In genomic region chr9:132175431-132175830, GRCh38 we compare ENCODE assay signal across 32 cellular contexts. TPM values are rescaled to one million over a fixed set of nuclear protein-coding genes. Genes with fewer than 3 reads are reported as not detected.
"Had no signal": no experiment of that assay in that cellular context is flagged by ENCODE, and none has a peak within 500 bp of the region (broad histone marks: within the 10 kb centered on the region; RNA-seq: fewer than 3 reads in every experiment).

No MANE protein-coding gene starts in this region.

- H3K27me3 ChIP-seq: colonic mucosa, ovary, upper lobe of left lung, vagina had no signal

- H3K4me1 ChIP-seq: colonic mucosa, gastroesophageal sphincter, prostate gland, sigmoid colon, upper lobe of left lung, vagina had no signal

- H3K36me3 Mint-ChIP-seq: activated CD8-positive, alpha-beta memory T cell treated with anti-CD3 and anti-CD28 coated beads, Interleukin-2, amount 10 ng/mL, durations not matched to agents 7 days and 5 days; stimulated activated memory B cell treated with anti-CD40 and anti-IgM and Interleukin-4, amounts not matched to agents 10 μg/mL and 1 μg/mL and 100 μg/mL, for 72 hours; WTC11 had no signal

- H3K9me3 ChIP-seq: colonic mucosa, gastroesophageal sphincter, ovary, prostate gland, sigmoid colon, upper lobe of left lung, vagina had no signal

- H3K9me3 Mint-ChIP-seq: activated CD4-positive, alpha-beta T cell treated with anti-CD3 and anti-CD28 coated beads, Interleukin-2, amount 10 ng/mL, durations not matched to agents 7 days and 5 days; activated CD8-positive, alpha-beta T cell treated with anti-CD3 and anti-CD28 coated beads for 36 hours; activated naive CD4-positive, alpha-beta T cell treated with anti-CD3 and anti-CD28 coated beads, Interleukin-2, amount 50 U/mL, for 72 hours; activated T-cell treated with anti-CD3 and anti-CD28 coated beads, Interleukin-2, amount 50 U/mL, for 72 hours; immature natural killer cell; stimulated activated naive CD8-positive, alpha-beta T cell treated with anti-CD3 and anti-CD28 coated beads, Interleukin-15, amount 100 ng/mL, for 72 hours; WTC11 had no signal

- H3K4me3 ChIP-seq: colonic mucosa, gastroesophageal sphincter, ovary, prostate gland, sigmoid colon, smooth muscle cell, upper lobe of left lung, vagina had no signal

- FAIRE-seq: kidney had no signal

- H3K4me3 Mint-ChIP-seq: activated CD4-positive, alpha-beta T cell treated with anti-CD3 and anti-CD28 coated beads, Interleukin-2, amount 10 ng/mL, durations not matched to agents 7 days and 5 days; activated CD8-positive, alpha-beta memory T cell treated with anti-CD3 and anti-CD28 coated beads, Interleukin-2, amount 10 ng/mL, durations not matched to agents 7 days and 5 days; activated CD8-positive, alpha-beta T cell treated with anti-CD3 and anti-CD28 coated beads for 36 hours; activated T-cell treated with anti-CD3 and anti-CD28 coated beads, Interleukin-2, amount 50 U/mL, for 72 hours; immature natural killer cell; nephron; stimulated activated memory B cell treated with anti-CD40 and anti-IgM and Interleukin-4, amounts not matched to agents 10 μg/mL and 1 μg/mL and 100 μg/mL, for 72 hours; stimulated activated naive CD8-positive, alpha-beta T cell treated with anti-CD3 and anti-CD28 coated beads, Interleukin-15, amount 100 ng/mL, for 72 hours; WTC11 had no signal

- H3K27ac Mint-ChIP-seq: activated CD4-positive, alpha-beta T cell treated with anti-CD3 and anti-CD28 coated beads, Interleukin-2, amount 10 ng/mL, durations not matched to agents 7 days and 5 days; activated CD8-positive, alpha-beta memory T cell treated with anti-CD3 and anti-CD28 coated beads, Interleukin-2, amount 10 ng/mL, durations not matched to agents 7 days and 5 days; activated CD8-positive, alpha-beta T cell treated with anti-CD3 and anti-CD28 coated beads for 36 hours; activated T-cell treated with anti-CD3 and anti-CD28 coated beads, Interleukin-2, amount 50 U/mL, for 72 hours; nephron; stimulated activated memory B cell treated with anti-CD40 and anti-IgM and Interleukin-4, amounts not matched to agents 10 μg/mL and 1 μg/mL and 100 μg/mL, for 72 hours; stimulated activated naive CD8-positive, alpha-beta T cell treated with anti-CD3 and anti-CD28 coated beads, Interleukin-15, amount 100 ng/mL, for 72 hours; WTC11 had no signal

- DNase-seq: activated CD4-positive, alpha-beta T cell treated with anti-CD3 and anti-CD28 coated beads for 1 hour; activated CD4-positive, alpha-beta T cell treated with anti-CD3 and anti-CD28 coated beads, Interleukin-2, amount 10 ng/mL, durations not matched to agents 7 days and 5 days; activated CD8-positive, alpha-beta memory T cell treated with anti-CD3 and anti-CD28 coated beads, Interleukin-2, amount 10 ng/mL, durations not matched to agents 7 days and 5 days; activated CD8-positive, alpha-beta T cell treated with anti-CD3 and anti-CD28 coated beads for 36 hours; activated naive CD4-positive, alpha-beta T cell; activated T-cell treated with anti-CD3 and anti-CD28 coated beads, Interleukin-2, amount 50 U/mL, for 72 hours; anterior cingulate cortex; colonic mucosa; effector CD8-positive, alpha-beta T cell; hypothalamus; immature natural killer cell; kidney; left colon; mammary epithelial cell; ovary; retina; sigmoid colon; stimulated activated CD4-positive, alpha-beta T cell treated with anti-CD3 and anti-CD28 coated beads, Interleukin-1b, Interleukin-23, amount 100 ng/mL, for 48 hours; stimulated activated CD4-positive, alpha-beta T cell treated with anti-CD3 and anti-CD28 coated beads, Interleukin-4, amount 100 ng/mL, for 4 hours; stimulated activated CD8-positive, alpha-beta memory T cell treated with anti-CD3 and anti-CD28 coated beads, Interleukin-4, amount 100 ng/mL, for 48 hours; stimulated activated naive CD8-positive, alpha-beta T cell treated with anti-CD3 and anti-CD28 coated beads, Interleukin-15, amount 100 ng/mL, for 72 hours; substantia nigra; upper lobe of left lung had no signal

- H3K27ac ChIP-seq: colonic mucosa, gastroesophageal sphincter, ovary, prostate gland, sigmoid colon, upper lobe of left lung, vagina had no signal

- H3K4me1 Mint-ChIP-seq: activated CD4-positive, alpha-beta T cell treated with anti-CD3 and anti-CD28 coated beads, Interleukin-2, amount 10 ng/mL, durations not matched to agents 7 days and 5 days; activated CD8-positive, alpha-beta memory T cell treated with anti-CD3 and anti-CD28 coated beads, Interleukin-2, amount 10 ng/mL, durations not matched to agents 7 days and 5 days; immature natural killer cell; stimulated activated memory B cell treated with anti-CD40 and anti-IgM and Interleukin-4, amounts not matched to agents 10 μg/mL and 1 μg/mL and 100 μg/mL, for 72 hours; stimulated activated naive CD8-positive, alpha-beta T cell treated with anti-CD3 and anti-CD28 coated beads, Interleukin-15, amount 100 ng/mL, for 72 hours had no signal

- H3K27me3 Mint-ChIP-seq: activated CD8-positive, alpha-beta memory T cell treated with anti-CD3 and anti-CD28 coated beads, Interleukin-2, amount 10 ng/mL, durations not matched to agents 7 days and 5 days; activated CD8-positive, alpha-beta T cell treated with anti-CD3 and anti-CD28 coated beads for 36 hours had no signal

- H3K36me3 ChIP-seq: colonic mucosa, gastroesophageal sphincter, ovary, prostate gland, sigmoid colon, upper lobe of left lung, vagina had no signal

RNA-seq across cellular contexts. Expression of gene NTNG2, which starts 13.6 kb away (rescaled TPM):
- total RNA-seq: epithelial cell of proximal tubule had no signal
